ENCODE assay signal across 8 cellular contexts in genomic region chr22:38056969-38057841, GRCh38. TPM values are rescaled to one million over a fixed set of nuclear protein-coding genes. Genes with fewer than 3 reads are reported as not detected.
DNase-seq lines count a peak whose midpoint lies in the region; ATAC-seq and TF ChIP-seq lines count a peak whose summit lies in the region.

Gene PICK1 (plus strand): TSS chr22:38057404. CDS start chr22:38057810, 406 bp downstream.

- peaks cover 13% of the 10 kb centered on the region for H3K4me1 Mint-ChIP-seq in activated naive CD8-positive, alpha-beta T cell treated with anti-CD3 and anti-CD28 coated beads, Interleukin-2, amount 10 ng/mL, durations not matched to agents 7 days and 5 days
- H3K4me1 Mint-ChIP-seq in glutamatergic neuron (ENCODE audit: low read depth, unreplicated experiment): peaks cover 7% of the 10 kb centered on the region

- peak within 1 kb of the TSS; percentile 96 for H3K27ac Mint-ChIP-seq in activated naive CD8-positive, alpha-beta T cell treated with anti-CD3 and anti-CD28 coated beads, Interleukin-2, amount 10 ng/mL, durations not matched to agents 7 days and 5 days
- peak within 1 kb of the TSS; percentile 97 for H3K27ac Mint-ChIP-seq in glutamatergic neuron (ENCODE audit: unreplicated experiment)

- peak; percentile 24 for TF ChIP-seq CTCF in glutamatergic neuron (IDR thresholded peaks at IDR 0.05; ENCODE audit: partially characterized antibody, unreplicated experiment)

- H3K27me3 Mint-ChIP-seq in activated naive CD8-positive, alpha-beta T cell treated with anti-CD3 and anti-CD28 coated beads, Interleukin-2, amount 10 ng/mL, durations not matched to agents 7 days and 5 days: peaks cover 12% of the 10 kb centered on the region
- H3K27me3 Mint-ChIP-seq in glutamatergic neuron (ENCODE audit: unreplicated experiment): peaks cover 5% of the 10 kb centered on the region

- peaks cover 13% of the 10 kb centered on the region for H3K36me3 Mint-ChIP-seq in activated naive CD8-positive, alpha-beta T cell treated with anti-CD3 and anti-CD28 coated beads, Interleukin-2, amount 10 ng/mL, durations not matched to agents 7 days and 5 days
- no peaks in the 10 kb centered on the region for H3K36me3 Mint-ChIP-seq in glutamatergic neuron (ENCODE audit: unreplicated experiment)

- H3K4me3 Mint-ChIP-seq in activated naive CD8-positive, alpha-beta T cell treated with anti-CD3 and anti-CD28 coated beads, Interleukin-2, amount 10 ng/mL, durations not matched to agents 7 days and 5 days: peak within 1 kb of the TSS; percentile 97
- peak within 1 kb of the TSS; percentile 95 for H3K4me3 Mint-ChIP-seq in glutamatergic neuron (ENCODE audit: unreplicated experiment)

- ATAC-seq in activated naive CD8-positive, alpha-beta T cell treated with anti-CD3 and anti-CD28 coated beads, Interleukin-2, amount 10 ng/mL, durations not matched to agents 7 days and 5 days (ENCODE audit: low read depth): peak; percentile 87

- DNase-seq in NCI-H187 (lab: John Stamatoyannopoulos, UW) (peak; percentile 71 to 91), NCI-H187 treated with DMSO at 0.1 percent for 48 hours (lab: John Stamatoyannopoulos, UW) (no peak), MV-4-11 (lab: John Stamatoyannopoulos, UW) (peak; percentile 61), SW 1271 (lab: John Stamatoyannopoulos, UW) (peak; percentile 60 to 84), glutamatergic neuron (peak; percentile 92), occipital lobe (lab: John Stamatoyannopoulos, UW) (peak; percentile 95), superior temporal gyrus (ENCODE audit: extremely low spot score) (peak; percentile 97)
- DNase-seq in activated naive CD8-positive, alpha-beta T cell treated with anti-CD3 and anti-CD28 coated beads, Interleukin-2, amount 10 ng/mL, durations not matched to agents 7 days and 5 days: peak; percentile 85

- POLR2A ChIA-PET in activated naive CD8-positive, alpha-beta T cell treated with anti-CD3 and anti-CD28 coated beads, Interleukin-2, amount 10 ng/mL, durations not matched to agents 7 days and 5 days (lab: Charles Lee): interaction anchor here (1.4 kb wide), 1 partner anchor 144 kb away, joined by 3 read pairs; the partner anchor contains the start of gene MAFF

- no peaks in the 10 kb centered on the region for H3K9me3 Mint-ChIP-seq in activated naive CD8-positive, alpha-beta T cell treated with anti-CD3 and anti-CD28 coated beads, Interleukin-2, amount 10 ng/mL, durations not matched to agents 7 days and 5 days
- no peaks in the 10 kb centered on the region for H3K9me3 Mint-ChIP-seq in glutamatergic neuron (ENCODE audit: unreplicated experiment)

RNA-seq across cellular contexts. Expression of gene PICK1, which starts in this region (rescaled TPM):
- total RNA-seq in activated naive CD8-positive, alpha-beta T cell treated with anti-CD3 and anti-CD28 coated beads, Interleukin-2, amount 10 ng/mL, durations not matched to agents 7 days and 5 days: 10 to 100 TPM; 21.4 to 21.8 TPM
- total RNA-seq in glutamatergic neuron (ENCODE audit: unreplicated experiment) (44.8 TPM), occipital lobe (22.0 TPM)
